1 cellular context compared by ENCODE assay signal in genomic region chr15:60363024-60363674, GRCh38.
TF ChIP-seq lines count a peak whose summit lies in the region.

No MANE protein-coding gene starts in this region.

TF ChIP-seq in HepG2, 621 proteins besides CTCF, POLR2A, EP300 and RAD21 (continued from another document):
- TF ChIP-seq ZNF564 (CRISPR knock-in tag; IDR thresholded peaks at IDR 0.05) = no peak
- TF ChIP-seq SOX13 (IDR thresholded peaks at IDR 0.05) = no peak
- TF ChIP-seq SOX13 (CRISPR knock-in tag; conservative IDR thresholded peaks at IDR 0.05 in 1 of 2, IDR thresholded peaks at IDR 0.05 in 1 of 2) = no peak
- no peak for TF ChIP-seq ZNF232 (CRISPR knock-in tag; IDR thresholded peaks at IDR 0.05; ENCODE audit: borderline replicate concordance)
- no peak for TF ChIP-seq YY1 (IDR thresholded peaks at IDR 0.05; ENCODE audit: insufficient read depth, insufficient replicate concordance, low read depth, low read length)
- TF ChIP-seq, protein P1, sequence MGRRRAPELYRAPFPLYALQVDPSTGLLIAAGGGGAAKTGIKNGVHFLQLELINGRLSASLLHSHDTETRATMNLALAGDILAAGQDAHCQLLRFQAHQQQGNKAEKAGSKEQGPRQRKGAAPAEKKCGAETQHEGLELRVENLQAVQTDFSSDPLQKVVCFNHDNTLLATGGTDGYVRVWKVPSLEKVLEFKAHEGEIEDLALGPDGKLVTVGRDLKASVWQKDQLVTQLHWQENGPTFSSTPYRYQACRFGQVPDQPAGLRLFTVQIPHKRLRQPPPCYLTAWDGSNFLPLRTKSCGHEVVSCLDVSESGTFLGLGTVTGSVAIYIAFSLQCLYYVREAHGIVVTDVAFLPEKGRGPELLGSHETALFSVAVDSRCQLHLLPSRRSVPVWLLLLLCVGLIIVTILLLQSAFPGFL (CRISPR knock-in tag; IDR thresholded peaks at IDR 0.05) = no peak
- TF ChIP-seq NPAS2 (CRISPR knock-in tag; IDR thresholded peaks at IDR 0.05; ENCODE audit: borderline replicate concordance) = no peak
